Comparison of ENCODE assay signal across 15 cellular contexts in genomic region chr1:3356827-3357457, GRCh38.
"Had no signal": no experiment of that assay in that cellular context is flagged by ENCODE, and none has a peak within 500 bp of the region (broad histone marks: within the 10 kb centered on the region; RNA-seq: fewer than 3 reads in every experiment).

No MANE protein-coding gene starts in this region.

- H3K9me3 ChIP-seq: adrenal gland, left ventricle myocardium inferior, right atrium auricular region, transverse colon, vagina had no signal

- H3K4me3 Mint-ChIP-seq: T-helper 17 cell had no signal

- H3K27ac ChIP-seq: adrenal gland, left ventricle myocardium inferior, right atrium auricular region, transverse colon, vagina, VCaP had no signal

- H3K4me3 ChIP-seq: adrenal gland, cardiac muscle cell, dorsolateral prefrontal cortex, left ventricle myocardium inferior, right atrium auricular region, transverse colon, vagina had no signal

- H3K36me3 Mint-ChIP-seq: activated naive CD4-positive, alpha-beta T cell treated with anti-CD3 and anti-CD28 coated beads, Interleukin-2, amount 50 U/mL, for 72 hours had no signal

- H3K9me3 Mint-ChIP-seq: activated naive CD4-positive, alpha-beta T cell treated with anti-CD3 and anti-CD28 coated beads, Interleukin-2, amount 50 U/mL, for 72 hours had no signal

- H3K27me3 ChIP-seq: adrenal gland, cardiac muscle cell, right atrium auricular region, transverse colon, vagina had no signal

- H3K36me3 ChIP-seq: adrenal gland, cardiac muscle cell, left ventricle myocardium inferior, right atrium auricular region, transverse colon, vagina had no signal

- H3K27ac Mint-ChIP-seq: activated naive CD4-positive, alpha-beta T cell treated with anti-CD3 and anti-CD28 coated beads, Interleukin-2, amount 50 U/mL, for 72 hours; T-helper 17 cell had no signal

- ATAC-seq: activated naive CD4-positive, alpha-beta T cell treated with anti-CD3 and anti-CD28 coated beads, Interleukin-2, amount 50 U/mL, for 72 hours; T-helper 17 cell had no signal

- DNase-seq: activated CD4-positive, alpha-beta T cell treated with anti-CD3 and anti-CD28 coated beads, Interleukin-2, amount 50 U/mL, for 48 hours; activated gamma-delta T cell; adrenal gland; dorsolateral prefrontal cortex; left ventricle myocardium inferior; mammary epithelial cell; stimulated activated CD4-positive, alpha-beta T cell treated with anti-CD3 and anti-CD28 coated beads, Interleukin-2, amount 100 ng/mL, for 24 hours; stimulated activated naive CD4-positive, alpha-beta T cell treated with Interleukin-2 at 50 U/mL for 16 hours; T-helper 17 cell; transverse colon had no signal
